In the genomic region with DNA sequence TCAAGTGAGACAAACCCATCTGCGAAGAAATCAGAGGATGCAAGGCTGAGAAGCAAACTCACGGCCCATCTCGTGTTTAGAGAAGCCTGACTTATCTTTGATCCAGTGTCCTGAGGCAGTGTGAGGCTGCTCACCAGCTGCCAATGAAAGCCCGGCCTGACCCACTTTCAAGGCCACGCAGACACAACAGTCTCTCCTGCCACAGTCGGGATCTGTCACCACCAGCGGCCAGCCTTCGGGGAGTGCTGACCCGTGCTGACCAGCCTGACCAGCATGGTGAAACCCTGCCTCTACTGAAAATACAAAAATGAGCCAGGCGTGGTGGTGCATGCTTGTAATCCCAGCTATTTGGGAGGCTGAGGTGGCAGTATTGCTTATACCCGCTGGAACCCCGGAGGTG, we compare ENCODE assay signal across 26 cellular contexts. TPM values are rescaled to one million over a fixed set of nuclear protein-coding genes. Genes with fewer than 3 reads are reported as not detected.
A peak's percentile ranks its signal among the peaks of the same experiment; 100 is the strongest.
DNase-seq lines count a peak whose midpoint lies in the region; ATAC-seq, FAIRE-seq and TF ChIP-seq lines count a peak whose summit lies in the region.
"Had no signal": no experiment of that assay in that cellular context is flagged by ENCODE, and none has a peak within 500 bp of the region (broad histone marks: within the 10 kb centered on the region; RNA-seq: fewer than 3 reads in every experiment).

No MANE protein-coding gene starts in this region.

- DNase-seq in HepG2 (ENCODE audit: low spot score) (no peak), right lobe of liver (no peak), SK-N-SH (peak; percentile 85), fibroblast of lung (ENCODE audit: low read depth in 2 of 2) (no peak), retina (peak; percentile 74), neural progenitor cell (ENCODE audit: low spot score) (no peak), stomach (no peak)
- DNase-seq: CD4-positive, alpha-beta T cell; COR-L47; DMS79; H7; HFFc6; NCI-H1092 treated with DMSO at 0.1 percent for 48 hours; NCI-H146; NCI-H2029; NCI-H226; NCI-H510A treated with DMSO at 0.1 percent for 48 hours; NCI-H748 treated with DMSO at 0.1 percent for 48 hours; Peyer's patch had no signal

- H3K27ac Mint-ChIP-seq in neural progenitor cell = no peak overlapping the region
- H3K27ac Mint-ChIP-seq: B cell; CD4-positive, alpha-beta T cell; HFFc6 had no signal

- no peaks in the 10 kb centered on the region for H3F3A ChIP-seq in SK-N-SH (replicated peaks; ENCODE audit: insufficient read depth)
- H3F3A ChIP-seq in neural progenitor cell (ENCODE audit: low read depth) = no peaks in the 10 kb centered on the region

- H3K4me1 Mint-ChIP-seq in neural progenitor cell = peaks cover 4% of the 10 kb centered on the region

- TF ChIP-seq CTCF in HepG2 (CRISPR knock-in tag; IDR thresholded peaks at IDR 0.05) (no peak), right lobe of liver (IDR thresholded peaks at IDR 0.05) (no peak), SK-N-SH (IDR thresholded peaks at IDR 0.05) (no peak), fibroblast of lung (conservative IDR thresholded peaks at IDR 0.05 in 1 of 2, IDR thresholded peaks at IDR 0.05 in 1 of 2; ENCODE audit: low read depth in 1 of 2, low read length in 2 of 2) (no peak), neural progenitor cell (IDR thresholded peaks at IDR 0.05) (no peak), stomach (IDR thresholded peaks at IDR 0.05) (no peak)

- H3K36me3 Mint-ChIP-seq in neural progenitor cell = no peaks in the 10 kb centered on the region

- POLR2A ChIA-PET in HepG2 (lab: Yijun Ruan, JAX) (interaction anchor here (0.6 kb wide), 1 partner anchor 14 kb away, joined by 3 read pairs; no protein-coding TSS in a partner anchor), SK-N-SH (lab: Yijun Ruan, JAX) (no interaction called here)

- H2AFZ ChIP-seq in HepG2 (ENCODE audit: low read length) (no peak overlapping the region), SK-N-SH (ENCODE audit: low read depth) (peak overlapping the region; percentile 57; the same call in 1 of the 2 replicates), fibroblast of lung (ENCODE audit: low read length) (peak overlapping the region; percentile 45), neural progenitor cell (replicated peaks) (no peak overlapping the region)

- peaks cover 18% of the 10 kb centered on the region for H3K4me1 ChIP-seq in HepG2 (ENCODE audit: insufficient read depth, low read length)
- H3K4me1 ChIP-seq in right lobe of liver = no peaks in the 10 kb centered on the region
- peaks cover 0 to 7% of the 10 kb centered on the region in 2 experiments; a peak in 1 of 4 replicates for H3K4me1 ChIP-seq in SK-N-SH (ENCODE audit: control insufficient read depth in 1 of 2, insufficient read depth in 2 of 2, low read depth in 1 of 2, low read length in 1 of 2)
- H3K4me1 ChIP-seq in fibroblast of lung (ENCODE audit: control insufficient read depth, extremely low read depth, insufficient read depth, low read length) = no peaks in the 10 kb centered on the region
- no peaks in the 10 kb centered on the region for H3K4me1 ChIP-seq in neural progenitor cell
- H3K4me1 ChIP-seq in stomach = no peaks in the 10 kb centered on the region
- H3K4me1 ChIP-seq: Peyer's patch, SJSA1 had no signal

- intact Hi-C loops in HepG2 (cut with micrococcal nuclease; ENCODE audit: unreplicated experiment) = no loop called here
- intact Hi-C loops in right lobe of liver (cut with DNase I) = no loop called here
- intact Hi-C loops in stomach (cut with DNase I; ENCODE audit: low total_unique reads) = no loop called here

- H3K36me3 ChIP-seq in HepG2 (replicated peaks in 1 of 2; ENCODE audit: control insufficient read depth in 1 of 2, insufficient read depth in 2 of 2, low read length in 2 of 2) (no peaks in the 10 kb centered on the region), right lobe of liver (no peaks in the 10 kb centered on the region), SK-N-SH (replicated peaks in 1 of 2; ENCODE audit: control insufficient read depth in 1 of 2, insufficient read depth in 2 of 2, low read length in 1 of 2) (no peaks in the 10 kb centered on the region), fibroblast of lung (ENCODE audit: control insufficient read depth, insufficient read depth, low read length) (no peaks in the 10 kb centered on the region), neural progenitor cell (no peaks in the 10 kb centered on the region), stomach (no peaks in the 10 kb centered on the region)
- H3K36me3 ChIP-seq: Peyer's patch, SJSA1 had no signal

- in situ Hi-C loops in HepG2 (cut with HindIII; ENCODE audit: extremely low pct_ligation_motif_present, low pct_unique_long_range_greater_than_20kb) = no loop called here

- H3K9me3 ChIP-seq in HepG2 (ENCODE audit: low read length) = no peaks in the 10 kb centered on the region
- H3K9me3 ChIP-seq in right lobe of liver = no peaks in the 10 kb centered on the region
- no peaks in the 10 kb centered on the region for H3K9me3 ChIP-seq in SK-N-SH
- no peaks in the 10 kb centered on the region for H3K9me3 ChIP-seq in fibroblast of lung (ENCODE audit: control insufficient read depth, insufficient read depth, low read depth, low read length)
- H3K9me3 ChIP-seq in neural progenitor cell (ENCODE audit: low read depth) = no peaks in the 10 kb centered on the region
- no peaks in the 10 kb centered on the region for H3K9me3 ChIP-seq in stomach
- H3K9me3 ChIP-seq: Peyer's patch, SJSA1 had no signal

- no TSS peak for BruUV-seq in HepG2 (replicated peaks; lab: Mats Ljungman, UMichigan)

- H3K27ac ChIP-seq in HepG2 (ENCODE audit: extremely low read length, insufficient read depth, low read length) (no peak overlapping the region), right lobe of liver (no peak overlapping the region), SK-N-SH (ENCODE audit: low read depth in 2 of 2, low read length in 1 of 2) (peak overlapping the region in 1 of 2 experiments; percentile 64; a peak in 2 of 4 replicates), fibroblast of lung (ENCODE audit: insufficient read depth, low read length) (no peak overlapping the region), neural progenitor cell (no peak overlapping the region), stomach (no peak overlapping the region)
- H3K27ac ChIP-seq: HL-60, KMS-11, Peyer's patch, SJSA1 had no signal

- TF ChIP-seq EP300 in HepG2 (IDR thresholded peaks at IDR 0.05; ENCODE audit: low read depth in 2 of 2, low read length in 2 of 2) (no peak), HepG2 (CRISPR knock-in tag; IDR thresholded peaks at IDR 0.05; ENCODE audit: borderline replicate concordance) (no peak), SK-N-SH (IDR thresholded peaks at IDR 0.05; ENCODE audit: borderline replicate concordance in 1 of 2, low read depth in 1 of 2, low read length in 1 of 2) (peak in 1 of 2 experiments; percentile 57; a peak in 2 of 4 replicates), stomach (IDR thresholded peaks at IDR 0.05) (no peak)

- no peak for TF ChIP-seq POLR2A in HepG2 (IDR thresholded peaks at IDR 0.05; ENCODE audit: insufficient read depth in 1 of 2, low read depth in 2 of 2, low read length in 2 of 2)
- TF ChIP-seq POLR2A in right lobe of liver (IDR thresholded peaks at IDR 0.05) = no peak
- TF ChIP-seq POLR2A in stomach (IDR thresholded peaks at IDR 0.05) = no peak

- H3K4me3 Mint-ChIP-seq in neural progenitor cell = no peak overlapping the region
- H3K4me3 Mint-ChIP-seq: B cell; CD4-positive, alpha-beta T cell; HFFc6 had no signal

- TF ChIP-seq RAD21 in HepG2 (CRISPR knock-in tag; IDR thresholded peaks at IDR 0.05) (no peak), SK-N-SH (IDR thresholded peaks at IDR 0.05; ENCODE audit: low read length) (no peak; the same call in 1 of the 2 replicates)

- peak overlapping the region in 1 of 3 experiments; percentile 42; a peak in 1 of 6 replicates for H3K4me3 ChIP-seq in HepG2 (replicated peaks in 1 of 3; ENCODE audit: insufficient read depth in 1 of 3, low read depth in 2 of 3, low read length in 3 of 3)
- no peak overlapping the region for H3K4me3 ChIP-seq in right lobe of liver
- no peak overlapping the region for H3K4me3 ChIP-seq in SK-N-SH (ENCODE audit: low read depth in 2 of 2, low read length in 1 of 2)
- no peak overlapping the region for H3K4me3 ChIP-seq in fibroblast of lung (replicated peaks in 1 of 4; ENCODE audit: control extremely low read depth in 1 of 4, insufficient read depth in 1 of 4, low read depth in 3 of 4, low read length in 4 of 4)
- no peak overlapping the region for H3K4me3 ChIP-seq in neural progenitor cell
- no peak overlapping the region for H3K4me3 ChIP-seq in stomach
- H3K4me3 ChIP-seq: Peyer's patch, SJSA1 had no signal

- H3K27me3 Mint-ChIP-seq in neural progenitor cell (ENCODE audit: insufficient read depth, low read depth) = peaks cover 2% of the 10 kb centered on the region
- H3K27me3 Mint-ChIP-seq: CD4-positive, alpha-beta T cell had no signal

- FAIRE-seq in HepG2 (lab: Jason Lieb, UNC) = peak; percentile 12
- FAIRE-seq: A204.1, GM19239 had no signal

- CTCF ChIA-PET in HepG2 (lab: Yijun Ruan, JAX; ENCODE audit: low intra/inter-chr PET ratio, low total read pairs) = no interaction called here
- CTCF ChIA-PET in SK-N-SH (lab: Yijun Ruan, JAX) = interaction anchor here (1.0 to 6.6 kb wide), 7 partner anchors 9 to 58 kb away, joined by 3 to 39 read pairs (median 5); no protein-coding TSS in a partner anchor

- H3K79me2 ChIP-seq in HepG2 (ENCODE audit: insufficient read depth, low read length) = no peaks in the 10 kb centered on the region
- H3K79me2 ChIP-seq in SK-N-SH (ENCODE audit: insufficient read depth) = no peaks in the 10 kb centered on the region
- no peaks in the 10 kb centered on the region for H3K79me2 ChIP-seq in fibroblast of lung (ENCODE audit: control insufficient read depth, insufficient read depth, low read length)
- no peaks in the 10 kb centered on the region for H3K79me2 ChIP-seq in neural progenitor cell (ENCODE audit: low read depth)

- H3K27me3 ChIP-seq in HepG2 (ENCODE audit: control insufficient read depth in 1 of 2, insufficient read depth in 2 of 2, low read length in 2 of 2) (peaks cover 2 to 3% of the 10 kb centered on the region in 2 experiments; a peak in 2 of 5 replicates), right lobe of liver (no peaks in the 10 kb centered on the region), SK-N-SH (ENCODE audit: insufficient read depth) (no peaks in the 10 kb centered on the region), fibroblast of lung (ENCODE audit: control insufficient read depth, insufficient read depth, low read length) (no peaks in the 10 kb centered on the region), neural progenitor cell (no peaks in the 10 kb centered on the region), stomach (peaks cover 0 to 15% (median 0%) of the 10 kb centered on the region in 3 donors)
- H3K27me3 ChIP-seq: Peyer's patch, SJSA1 had no signal

- H3K9me2 ChIP-seq in SK-N-SH = no peaks in the 10 kb centered on the region

- 53% methylated on average over 3 of the region's 12 CpGs for WGBS in HepG2 (ENCODE audit: low lambda C conversion rate)
- 80% methylated on average over 1 of the region's 12 CpGs for WGBS in right lobe of liver (ENCODE audit: insufficient coverage, low coverage, low lambda C conversion rate, missing lambda C conversion rate)
- WGBS in SK-N-SH (ENCODE audit: low lambda C conversion rate) = 69% methylated on average over 12 of the region's 12 CpGs
- 73 to 81% (median 76%) methylated on average over 12 of the region's 12 CpGs for WGBS in stomach, 5 donors

- no peaks in the 10 kb centered on the region for H3K9me3 Mint-ChIP-seq in neural progenitor cell
- H3K9me3 Mint-ChIP-seq: CD4-positive, alpha-beta T cell; HFFc6 had no signal

- H3K4me2 ChIP-seq in HepG2 (ENCODE audit: low read depth, low read length) = peak overlapping the region; percentile 70
- H3K4me2 ChIP-seq in SK-N-SH = no peak overlapping the region
- H3K4me2 ChIP-seq in fibroblast of lung (ENCODE audit: extremely low read depth, insufficient read depth, low read length) = no peak overlapping the region
- H3K4me2 ChIP-seq in neural progenitor cell = no peak overlapping the region
- H3K4me2 ChIP-seq: KMS-11 had no signal

- ATAC-seq in HepG2 = peak; percentile 92
- no peak for ATAC-seq in right lobe of liver
- no peak for ATAC-seq in GM21423 (IDR thresholded peaks at IDR 0.05; ENCODE audit: unreplicated experiment)

- H4K20me1 ChIP-seq in HepG2 (ENCODE audit: insufficient read depth, low read length) (no peaks in the 10 kb centered on the region), SK-N-SH (ENCODE audit: insufficient read depth) (no peaks in the 10 kb centered on the region), fibroblast of lung (ENCODE audit: control insufficient read depth, extremely low read depth, insufficient read depth, low read length) (no peaks in the 10 kb centered on the region), neural progenitor cell (ENCODE audit: low read depth) (no peaks in the 10 kb centered on the region)

- H3K9ac ChIP-seq in HepG2 (ENCODE audit: insufficient read depth, low read depth, low read length) = no peak overlapping the region
- H3K9ac ChIP-seq in SK-N-SH = no peak overlapping the region
- no peak overlapping the region for H3K9ac ChIP-seq in fibroblast of lung (ENCODE audit: insufficient read depth, low read length)
- no peak overlapping the region for H3K9ac ChIP-seq in neural progenitor cell
- H3K9ac ChIP-seq: KMS-11 had no signal

RNA-seq across cellular contexts. Expression of gene DNAJB6, which starts 7.4 kb away (rescaled TPM):
- 53.9 and 72.9 TPM in 2 replicates for total RNA-seq in HepG2 (2016; rRNA removed; fragmentation: Illumina TruSeq; extraction: Trizol)
- total RNA-seq in HepG2 (2016; cell fraction: cytosol; rRNA removed; fragmentation: Illumina TruSeq; extraction: Trizol; ENCODE audit: low read depth) = 51.7 and 58.5 TPM in 2 replicates
- total RNA-seq in HepG2 (2016; cell fraction: insoluble cytoplasmic fraction; rRNA removed; fragmentation: Illumina TruSeq; extraction: Trizol) = 57.3 and 66.0 TPM in 2 replicates
- total RNA-seq in HepG2 (2016; cell fraction: membrane; rRNA removed; fragmentation: Illumina TruSeq; extraction: Trizol) = 37.1 and 38.2 TPM in 2 replicates
- total RNA-seq in HepG2 (2016; cell fraction: nucleus; rRNA removed; fragmentation: Illumina TruSeq; extraction: Trizol) = 31.6 and 33.1 TPM in 2 replicates
- polyA plus RNA-seq in HepG2 (2011; rRNA removed) = 27.1 and 29.9 TPM in 2 replicates
- polyA plus RNA-seq in HepG2 (2011; cell fraction: cytosol; rRNA removed) = 14.8 and 23.9 TPM in 2 replicates
- 22.1 and 25.2 TPM in 2 replicates for polyA plus RNA-seq in HepG2 (2011; cell fraction: nucleus; rRNA removed)
- polyA plus RNA-seq in HepG2 (2012) = 61.9 and 67.0 TPM in 2 replicates
- polyA plus RNA-seq in HepG2 (2016; cell fraction: cytosol; fragmentation: Illumina TruSeq; extraction: Trizol; ENCODE audit: low read depth) = 15.6 and 19.2 TPM in 2 replicates
- polyA plus RNA-seq in HepG2 (2016; cell fraction: insoluble cytoplasmic fraction; fragmentation: Illumina TruSeq; extraction: Trizol; ENCODE audit: low read depth) = 96.0 and 98.3 TPM in 2 replicates
- polyA plus RNA-seq in HepG2 (2016; cell fraction: membrane; fragmentation: Illumina TruSeq; extraction: Trizol; ENCODE audit: low read depth) = 29.1 and 33.0 TPM in 2 replicates
- polyA plus RNA-seq in HepG2 (2016; cell fraction: nucleus; fragmentation: Illumina TruSeq; extraction: Trizol; ENCODE audit: insufficient read depth, low read depth) = 55.8 and 62.6 TPM in 2 replicates
- 18.1 and 22.3 TPM in 2 replicates for polyA minus RNA-seq in HepG2 (2011; rRNA and poly(A)+ RNA removed; ENCODE audit: low replicate concordance)
- polyA minus RNA-seq in HepG2 (2011; cell fraction: cytosol; rRNA and poly(A)+ RNA removed) = 25.6 and 28.2 TPM in 2 replicates
- 43.9 and 51.2 TPM in 2 replicates for polyA minus RNA-seq in HepG2 (2011; cell fraction: nucleus; rRNA and poly(A)+ RNA removed)
- total RNA-seq in right lobe of liver = 10 to 100 TPM; 24.5 to 38.0 (median 35.2) TPM
- polyA plus RNA-seq in SK-N-SH (2012; rRNA removed) = 176 and 185 TPM in 2 replicates
- polyA plus RNA-seq in SK-N-SH (2012; cell fraction: cytosol; rRNA removed) = 211 and 219 TPM in 2 replicates
- 138 and 185 TPM in 2 replicates for polyA plus RNA-seq in SK-N-SH (2012; cell fraction: nucleus; rRNA removed)
- total RNA-seq in fibroblast of lung = 84.5 and 86.2 TPM in 2 replicates
- 98.7 and 117 TPM in 2 replicates for polyA plus RNA-seq in fibroblast of lung
- polyA plus RNA-seq in fibroblast of lung (2012) = 89.2 and 106 TPM in 2 replicates
- polyA minus RNA-seq in fibroblast of lung (ENCODE audit: low replicate concordance) = 20.5 and 29.9 TPM in 2 replicates
- total RNA-seq in neural progenitor cell (ENCODE audit: low replicate concordance) = 131 and 172 TPM in 2 replicates
- 100 to 1,000 TPM in 2 of 5 donors, 10 to 100 TPM in 3; 48.7 to 233 (median 99.1) TPM for total RNA-seq in stomach
- 10 to 100 TPM; 58.3 to 67.7 (median 63.1) TPM for polyA plus RNA-seq in stomach

Comparison
In these comparisons a context has a peak if more than half of its experiments do, and no peak if none do; other contexts are left out.
1. DNase-seq: peak in SK-N-SH (single experiment) and retina (single experiment); none in HepG2 (single experiment), right lobe of liver (0 of 3), fibroblast of lung (0 of 2), neural progenitor cell (single experiment) and stomach (single experiment).
2. H2AFZ ChIP-seq: peak in SK-N-SH (single experiment) and fibroblast of lung (single experiment); none in HepG2 (single experiment) and neural progenitor cell (single experiment).
3. Of the 25 proteins assayed by ChIP-seq in both HepG2 and SK-N-SH: peak only in HepG2: MAX, RXRA and TAF1; only in SK-N-SH: MXI1 and TCF12; in both: none; in neither: 19; mixed calls (peak in some experiments, not most) for 1.